Comparison of ENCODE assay signal across 25 cellular contexts in the genomic region with DNA sequence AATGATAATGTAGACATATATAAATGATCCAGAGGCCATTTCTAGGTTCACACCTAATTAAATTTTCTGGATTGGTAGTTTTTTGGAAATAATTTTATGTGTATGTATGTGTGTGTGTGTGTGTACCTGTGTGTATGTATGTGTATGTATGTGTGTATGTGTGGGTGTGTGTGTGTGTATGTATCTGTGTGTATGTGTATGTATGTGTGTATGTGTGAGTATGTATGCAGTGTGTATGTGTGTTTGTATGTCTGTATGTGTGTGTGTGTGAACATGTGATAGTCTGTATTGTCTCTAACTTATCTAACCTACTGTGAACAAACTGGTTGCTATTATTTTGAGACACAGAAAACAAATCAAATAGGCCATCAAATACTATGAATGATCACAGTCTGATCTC.
DNase-seq lines count a peak whose midpoint lies in the region; ATAC-seq, FAIRE-seq and TF ChIP-seq lines count a peak whose summit lies in the region.
"Had no signal": no experiment of that assay in that cellular context is flagged by ENCODE, and none has a peak within 500 bp of the region (broad histone marks: within the 10 kb centered on the region; RNA-seq: fewer than 3 reads in every experiment).

No MANE protein-coding gene starts in this region.

- no peak overlapping the region for H3K4me3 Mint-ChIP-seq in nephron
- H3K4me3 Mint-ChIP-seq: CD14-positive monocyte; CD4-positive, alpha-beta T cell; CD8-positive, alpha-beta memory T cell; HFFc6 had no signal

- H3K36me3 ChIP-seq in IMR-90 (ENCODE audit: control insufficient read depth, insufficient read depth, low read length) = no peaks in the 10 kb centered on the region
- H3K36me3 ChIP-seq: BE2C; BLaER1 treated with 17β-estradiol and CSF1 and Interleukin-3, amounts not matched to agents 10 nM and 100 nM had no signal

- no peak overlapping the region for H3K14ac ChIP-seq in IMR-90 (replicated peaks; ENCODE audit: low read depth, low read length)

- H2BK5ac ChIP-seq in IMR-90 (ENCODE audit: low read depth, low read length, poor library complexity, severe bottlenecking) = peak overlapping the region; percentile 80

- no peak overlapping the region for H2BK120ac ChIP-seq in IMR-90 (ENCODE audit: low read depth, low read length)

- H3K27me3 Mint-ChIP-seq in nephron (ENCODE audit: low read depth) = no peaks in the 10 kb centered on the region

- no peak overlapping the region for H2BK20ac ChIP-seq in IMR-90 (ENCODE audit: low read depth, low read length)

- TF ChIP-seq RAD21 in IMR-90 (IDR thresholded peaks at IDR 0.05; ENCODE audit: low read length) = no peak

- no peak overlapping the region for H2AK9ac ChIP-seq in IMR-90 (replicated peaks; ENCODE audit: low read depth, low read length, poor library complexity)

- intact Hi-C loops in IMR-90 (cut with micrococcal nuclease) = no loop called here

- H3K23ac ChIP-seq in IMR-90 (ENCODE audit: low read depth, low read length) = no peak overlapping the region

- H3K9ac ChIP-seq in IMR-90 (ENCODE audit: low read depth, low read length) = no peak overlapping the region
- H3K9ac ChIP-seq: BLaER1 treated with 17β-estradiol and CSF1 and Interleukin-3, amounts not matched to agents 10 nM and 100 nM had no signal

- peak overlapping the region in 2 of 3 experiments; percentile 3 to 58 for H3K27ac Mint-ChIP-seq in nephron
- H3K27ac Mint-ChIP-seq: CD14-positive monocyte; CD4-positive, alpha-beta T cell; CD8-positive, alpha-beta memory T cell; HFFc6 had no signal

- H2AK5ac ChIP-seq in IMR-90 (ENCODE audit: low read depth, low read length) = no peak overlapping the region

- no peak overlapping the region for H3K4me3 ChIP-seq in IMR-90 (ENCODE audit: insufficient read depth, low read depth, low read length)
- H3K4me3 ChIP-seq: A549; BLaER1 treated with 17β-estradiol and CSF1 and Interleukin-3, amounts not matched to agents 10 nM and 100 nM; GM12878 had no signal

- no peak for DNase-seq in GM12892 (ENCODE audit: insufficient read length)
- no peak for DNase-seq in IMR-90
- no peak for DNase-seq in nucleus accumbens (lab: John Stamatoyannopoulos, UW)
- no peak for DNase-seq in NCI-H1417 (lab: John Stamatoyannopoulos, UW)
- DNase-seq: 8988T; ACHN; AML-193; BE2C; CD4-positive, alpha-beta T cell; CD8-positive, alpha-beta memory T cell; DMS 273 treated with DMSO at 0.1 percent for 48 hours; DMS79; EL; GDM1; GOT3; H7; HFFc6 had no signal

- H3K36me3 Mint-ChIP-seq in nephron (ENCODE audit: low read depth) = no peaks in the 10 kb centered on the region
- H3K36me3 Mint-ChIP-seq: CD14-positive monocyte; CD8-positive, alpha-beta memory T cell had no signal

- no peaks in the 10 kb centered on the region; the same call in 1 of the 2 replicates for H3K27me3 ChIP-seq in IMR-90 (ENCODE audit: control insufficient read depth, insufficient read depth, low read length)
- H3K27me3 ChIP-seq: BE2C; BLaER1 treated with 17β-estradiol and CSF1 and Interleukin-3, amounts not matched to agents 10 nM and 100 nM had no signal

- H3K4me1 Mint-ChIP-seq in nephron = peaks cover 34% of the 10 kb centered on the region
- H3K4me1 Mint-ChIP-seq: CD14-positive monocyte; CD8-positive, alpha-beta memory T cell had no signal

- in situ Hi-C loops in IMR-90 (cut with MboI; ENCODE audit: low sequenced_read_pairs) = no loop called here

- ATAC-seq in IMR-90 (ENCODE audit: low read depth) = no peak
- ATAC-seq in HG03520 (IDR thresholded peaks at IDR 0.05; ENCODE audit: unreplicated experiment) = no peak
- ATAC-seq: A549, GM12878, HCT116 had no signal

- POLR2A ChIA-PET in IMR-90 (lab: Charles Lee; ENCODE audit: unreplicated experiment) = no interaction called here

- TF ChIP-seq CTCF in IMR-90 (conservative IDR thresholded peaks at IDR 0.05; ENCODE audit: low read depth, low read length) (no peak), nephron (IDR thresholded peaks at IDR 0.05; ENCODE audit: unreplicated experiment in 3 of 3) (no peak)

- no peaks in the 10 kb centered on the region for H3K9me3 ChIP-seq in IMR-90 (ENCODE audit: control insufficient read depth, insufficient read depth, low read length)
- H3K9me3 ChIP-seq: A549; BE2C; BLaER1 treated with 17β-estradiol and CSF1 and Interleukin-3, amounts not matched to agents 10 nM and 100 nM had no signal

- H3K27ac ChIP-seq in IMR-90 (ENCODE audit: insufficient read depth, low read length) = no peak overlapping the region
- H3K27ac ChIP-seq: A549; BLaER1 treated with 17β-estradiol and CSF1 and Interleukin-3, amounts not matched to agents 10 nM and 100 nM had no signal

- no peaks in the 10 kb centered on the region for H4K20me1 ChIP-seq in IMR-90 (ENCODE audit: insufficient read depth, low read length)
- H4K20me1 ChIP-seq: BLaER1 treated with 17β-estradiol and CSF1 and Interleukin-3, amounts not matched to agents 10 nM and 100 nM had no signal

- no peaks in the 10 kb centered on the region for H3K9me3 Mint-ChIP-seq in nephron
- H3K9me3 Mint-ChIP-seq: CD4-positive, alpha-beta T cell; HFFc6 had no signal

- H3K9me1 ChIP-seq in IMR-90 (ENCODE audit: insufficient read depth, low read length) = no peaks in the 10 kb centered on the region

- H3K56ac ChIP-seq in IMR-90 (ENCODE audit: extremely low read depth, insufficient read depth, low read length) = no peak overlapping the region

- no peak overlapping the region for H2BK15ac ChIP-seq in IMR-90 (ENCODE audit: low read depth, low read length)

- no peak overlapping the region for H4K8ac ChIP-seq in IMR-90 (ENCODE audit: low read depth in 2 of 2, low read length in 2 of 2)

- no peak overlapping the region for H4K5ac ChIP-seq in IMR-90 (ENCODE audit: low read depth, low read length)

- TF ChIP-seq POLR2A in GM12892 (IDR thresholded peaks at IDR 0.05; ENCODE audit: low read depth, low read length) (no peak), IMR-90 (IDR thresholded peaks at IDR 0.05; ENCODE audit: low read depth, low read length) (no peak)

- no TSS peak for BruUV-seq in IMR-90 (replicated peaks; lab: Mats Ljungman, UMichigan)

- FAIRE-seq in GM12892 (lab: Jason Lieb, UNC) = peak; percentile 54
- FAIRE-seq: A549, D721Med, GM12878 had no signal

- no peak overlapping the region for H2AFZ ChIP-seq in IMR-90 (replicated peaks; ENCODE audit: low read length, poor library complexity)

- H3K4me2 ChIP-seq in IMR-90 (ENCODE audit: low read depth, low read length) = no peak overlapping the region
- H3K4me2 ChIP-seq: A549; BLaER1 treated with 17β-estradiol and CSF1 and Interleukin-3, amounts not matched to agents 10 nM and 100 nM had no signal

- no peak overlapping the region for H4K91ac ChIP-seq in IMR-90 (ENCODE audit: insufficient read depth, low read depth, low read length)

- H3K4me1 ChIP-seq in IMR-90 (ENCODE audit: control insufficient read depth, insufficient read depth, low read length) = no peaks in the 10 kb centered on the region
- H3K4me1 ChIP-seq: A549; BE2C; BLaER1 treated with 17β-estradiol and CSF1 and Interleukin-3, amounts not matched to agents 10 nM and 100 nM had no signal

- CTCF ChIA-PET in IMR-90 (lab: Yijun Ruan, JAX) = interaction anchor here (0.6 kb wide), 1 partner anchor 389 kb away, joined by 3 read pairs; no protein-coding TSS in a partner anchor

- no peak overlapping the region for H3K18ac ChIP-seq in IMR-90 (ENCODE audit: low read depth, low read length)

- H3K4ac ChIP-seq in IMR-90 (ENCODE audit: low read depth, low read length) = no peak overlapping the region

- dilution Hi-C loops in IMR-90 (cut with HindIII; ENCODE audit: low sequenced_read_pairs, unreplicated experiment) = no loop called here

- H3K79me1 ChIP-seq in IMR-90 (ENCODE audit: low read depth in 1 of 2, low read length in 2 of 2) = no peaks in the 10 kb centered on the region

TF ChIP-seq in IMR-90, 13 proteins besides CTCF, POLR2A, EP300 and RAD21:
- no peak for TF ChIP-seq RCOR1 (IDR thresholded peaks at IDR 0.05; ENCODE audit: insufficient replicate concordance, low read length)
- TF ChIP-seq CEBPB (IDR thresholded peaks at IDR 0.05; ENCODE audit: low read depth, low read length) = no peak
- TF ChIP-seq SMC3 (IDR thresholded peaks at IDR 0.05; ENCODE audit: low read depth, low read length) = no peak
- TF ChIP-seq MAFK (IDR thresholded peaks at IDR 0.05; ENCODE audit: low read depth, low read length) = no peak
- no peak for TF ChIP-seq MAZ (IDR thresholded peaks at IDR 0.05; ENCODE audit: borderline replicate concordance, low read depth, low read length)
- TF ChIP-seq RFX5 (IDR thresholded peaks at IDR 0.05; ENCODE audit: low read depth, low read length) = no peak
- TF ChIP-seq, protein P1, sequence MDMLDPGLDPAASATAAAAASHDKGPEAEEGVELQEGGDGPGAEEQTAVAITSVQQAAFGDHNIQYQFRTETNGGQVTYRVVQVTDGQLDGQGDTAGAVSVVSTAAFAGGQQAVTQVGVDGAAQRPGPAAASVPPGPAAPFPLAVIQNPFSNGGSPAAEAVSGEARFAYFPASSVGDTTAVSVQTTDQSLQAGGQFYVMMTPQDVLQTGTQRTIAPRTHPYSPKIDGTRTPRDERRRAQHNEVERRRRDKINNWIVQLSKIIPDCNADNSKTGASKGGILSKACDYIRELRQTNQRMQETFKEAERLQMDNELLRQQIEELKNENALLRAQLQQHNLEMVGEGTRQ (IDR thresholded peaks at IDR 0.05; ENCODE audit: low read depth, low read length) = no peak
- TF ChIP-seq BHLHE40 (IDR thresholded peaks at IDR 0.05; ENCODE audit: low read depth, low read length) = no peak
- no peak for TF ChIP-seq CHD1 (IDR thresholded peaks at IDR 0.05; ENCODE audit: low read depth, low read length)
- TF ChIP-seq, protein P2, sequence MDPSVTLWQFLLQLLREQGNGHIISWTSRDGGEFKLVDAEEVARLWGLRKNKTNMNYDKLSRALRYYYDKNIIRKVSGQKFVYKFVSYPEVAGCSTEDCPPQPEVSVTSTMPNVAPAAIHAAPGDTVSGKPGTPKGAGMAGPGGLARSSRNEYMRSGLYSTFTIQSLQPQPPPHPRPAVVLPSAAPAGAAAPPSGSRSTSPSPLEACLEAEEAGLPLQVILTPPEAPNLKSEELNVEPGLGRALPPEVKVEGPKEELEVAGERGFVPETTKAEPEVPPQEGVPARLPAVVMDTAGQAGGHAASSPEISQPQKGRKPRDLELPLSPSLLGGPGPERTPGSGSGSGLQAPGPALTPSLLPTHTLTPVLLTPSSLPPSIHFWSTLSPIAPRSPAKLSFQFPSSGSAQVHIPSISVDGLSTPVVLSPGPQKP (IDR thresholded peaks at IDR 0.05; ENCODE audit: borderline replicate concordance, low read depth, low read length) = no peak
- no peak for TF ChIP-seq MXI1 (IDR thresholded peaks at IDR 0.05; ENCODE audit: borderline replicate concordance, low read depth, low read length)
- no peak for TF ChIP-seq NFE2L2 (IDR thresholded peaks at IDR 0.05; ENCODE audit: low read depth, low read length)
- TF ChIP-seq FOS (IDR thresholded peaks at IDR 0.05; ENCODE audit: low read depth, low read length) = no peak
